Comparison of ENCODE assay signal across 8 cellular contexts in genomic region chr15:56821721-56822425, GRCh38.
DNase-seq lines count a peak whose midpoint lies in the region; ATAC-seq and FAIRE-seq lines count a peak whose summit lies in the region.

No MANE protein-coding gene starts in this region.

- H3K36me3 Mint-ChIP-seq in central memory CD8-positive, alpha-beta T cell (ENCODE audit: insufficient read depth) = no peaks in the 10 kb centered on the region

- ATAC-seq in GM21786 (IDR thresholded peaks at IDR 0.05; ENCODE audit: unreplicated experiment) = peak; percentile 74
- ATAC-seq in central memory CD8-positive, alpha-beta T cell (replicated peaks; ENCODE audit: extremely low read depth, poor library complexity, severe bottlenecking) = no peak
- no peak for ATAC-seq in HG03135 (IDR thresholded peaks at IDR 0.05; ENCODE audit: unreplicated experiment)

- FAIRE-seq in TTC549 (lab: Jason Lieb, UNC) = peak; percentile 72

- H3K4me3 Mint-ChIP-seq in central memory CD8-positive, alpha-beta T cell = no peak overlapping the region

- DNase-seq in G401 (ENCODE audit: low spot score) (peak; percentile 68), NCI-H1105 (lab: John Stamatoyannopoulos, UW) (peak; percentile 4), kidney tubule cell (ENCODE audit: low spot score) (peak; percentile 64)
- DNase-seq in central memory CD8-positive, alpha-beta T cell (ENCODE audit: low spot score in 2 of 2) = peak; percentile 21 to 24
- DNase-seq in stimulated activated CD4-positive, alpha-beta T cell treated with anti-CD3 and anti-CD28 coated beads, TNF-alpha, amount 100 ng/mL, for 48 hours (ENCODE audit: low read depth in 3 of 3) = peak in 2 of 3 donors; percentile 15 to 34

- no peak overlapping the region for H3K27ac Mint-ChIP-seq in central memory CD8-positive, alpha-beta T cell (ENCODE audit: low read depth)

- no peaks in the 10 kb centered on the region for H3K27me3 Mint-ChIP-seq in central memory CD8-positive, alpha-beta T cell

- H3K4me1 Mint-ChIP-seq in central memory CD8-positive, alpha-beta T cell = no peaks in the 10 kb centered on the region

- H3K9me3 Mint-ChIP-seq in central memory CD8-positive, alpha-beta T cell = no peaks in the 10 kb centered on the region

- in situ Hi-C loops in G401 (cut with HindIII; ENCODE audit: low sequenced_read_pairs) = no loop called here

Comparison
In these comparisons a context has a peak if more than half of its experiments do, and no peak if none do; other contexts are left out.
1. DNase-seq: peak in every context shown above with its lines; median percentile 68 in G401; 64 in kidney tubule cell; 24 in stimulated activated CD4-positive, alpha-beta T cell treated with anti-CD3 and anti-CD28 coated beads, TNF-alpha, amount 100 ng/mL, for 48 hours; 22 in central memory CD8-positive, alpha-beta T cell; 4 in NCI-H1105.